In the genomic region with DNA sequence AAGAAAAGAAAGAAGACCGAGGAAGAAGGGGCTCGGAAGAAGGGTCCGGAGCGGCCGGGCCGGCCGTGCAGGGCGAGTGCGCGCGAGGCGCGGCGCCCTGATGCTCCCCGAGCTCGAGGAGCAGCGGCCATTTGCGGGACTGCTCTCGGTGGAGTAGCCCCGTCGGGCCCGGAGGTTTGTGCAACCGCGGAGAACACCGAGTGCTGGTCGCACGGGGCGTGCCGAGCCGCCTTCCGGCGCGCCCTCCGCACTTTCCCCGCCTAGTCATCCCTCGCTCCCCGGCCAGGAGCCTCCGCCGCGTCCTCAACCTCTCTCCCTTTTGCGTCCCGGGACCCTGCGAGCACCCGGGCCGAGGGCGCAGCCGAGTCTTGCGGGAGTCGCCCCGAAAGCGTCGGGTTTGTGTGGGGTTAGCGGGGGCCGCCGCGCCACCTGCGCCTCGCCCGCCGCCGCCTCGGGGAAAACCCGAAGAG, we compare ENCODE assay signal across 11 cellular contexts.
DNase-seq lines count a peak whose midpoint lies in the region; ATAC-seq and TF ChIP-seq lines count a peak whose summit lies in the region.
"Had no signal": no experiment of that assay in that cellular context is flagged by ENCODE, and none has a peak within 500 bp of the region (broad histone marks: within the 10 kb centered on the region; RNA-seq: fewer than 3 reads in every experiment).

No MANE protein-coding gene starts in this region.

- no peaks in the 10 kb centered on the region for H3K36me3 ChIP-seq in stomach

- DNase-seq in activated CD8-positive, alpha-beta memory T cell treated with anti-CD3 and anti-CD28 coated beads, Interleukin-2, amount 50 U/mL, for 48 hours: peak; percentile 55
- no peak for DNase-seq in activated CD8-positive, alpha-beta memory T cell treated with anti-CD3 and anti-CD28 coated beads for 24 hours
- DNase-seq in left colon (no peak), stomach (no peak), nucleus accumbens (lab: John Stamatoyannopoulos, UW) (no peak)
- DNase-seq: NCI-H2081 had no signal

- H3K27me3 ChIP-seq in stomach: peaks cover 0 to 24% (median 17%) of the 10 kb centered on the region in 3 donors

- H3K4me3 Mint-ChIP-seq in activated naive CD4-positive, alpha-beta T cell treated with anti-CD3 and anti-CD28 coated beads, Interleukin-2, amount 50 U/mL, for 24 hours: peak overlapping the region; percentile 74

- H3K9me3 Mint-ChIP-seq in activated naive CD4-positive, alpha-beta T cell treated with anti-CD3 and anti-CD28 coated beads, Interleukin-2, amount 50 U/mL, for 24 hours: peaks cover 13% of the 10 kb centered on the region

- ATAC-seq in left colon: peak; percentile 83
- no peak for ATAC-seq in HG03469 (IDR thresholded peaks at IDR 0.05; ENCODE audit: unreplicated experiment)
- ATAC-seq in SK-N-SH treated with all-trans-retinoic acid at 6 μM for 48 hours: no peak

- peaks cover 8% of the 10 kb centered on the region for H3K4me1 Mint-ChIP-seq in activated naive CD4-positive, alpha-beta T cell treated with anti-CD3 and anti-CD28 coated beads, Interleukin-2, amount 50 U/mL, for 24 hours

- peak overlapping the region; percentile 31 to 49 (median 40) for H3K4me3 ChIP-seq in stomach
- H3K4me3 ChIP-seq: SK-N-MC had no signal

- intact Hi-C loops in left colon (cut with DNase I, micrococcal nuclease): no loop called here
- intact Hi-C loops in stomach (cut with DNase I; ENCODE audit: low total_unique reads): no loop called here

- H3K9me3 ChIP-seq in stomach: peaks cover 0 to 34% (median 8%) of the 10 kb centered on the region in 4 donors
- H3K9me3 ChIP-seq: gastroesophageal sphincter had no signal

- H3K36me3 Mint-ChIP-seq in activated naive CD4-positive, alpha-beta T cell treated with anti-CD3 and anti-CD28 coated beads, Interleukin-2, amount 50 U/mL, for 24 hours: peaks cover 11% of the 10 kb centered on the region

- H3K4me1 ChIP-seq in stomach: no peaks in the 10 kb centered on the region
- H3K4me1 ChIP-seq: gastroesophageal sphincter had no signal

- no peak for TF ChIP-seq EP300 in stomach (IDR thresholded peaks at IDR 0.05)

- no peak overlapping the region for H3K27ac Mint-ChIP-seq in activated naive CD4-positive, alpha-beta T cell treated with anti-CD3 and anti-CD28 coated beads, Interleukin-2, amount 50 U/mL, for 24 hours

- WGBS in stomach, 5 donors: 0 to 38% (median 8%) methylated on average over 1 to 58 of the region's 63 CpGs

- no peak for TF ChIP-seq CTCF in stomach (IDR thresholded peaks at IDR 0.05)

- no peak for TF ChIP-seq POLR2A in stomach (IDR thresholded peaks at IDR 0.05)

- no peak overlapping the region for H3K27ac ChIP-seq in stomach
- H3K27ac ChIP-seq: gastroesophageal sphincter, SK-N-MC had no signal

- H3K27me3 Mint-ChIP-seq in activated naive CD4-positive, alpha-beta T cell treated with anti-CD3 and anti-CD28 coated beads, Interleukin-2, amount 50 U/mL, for 24 hours: peaks cover 25% of the 10 kb centered on the region

TF ChIP-seq in SK-N-SH treated with all-trans-retinoic acid at 6 μM for 48 hours, 23 proteins besides CTCF, POLR2A, EP300 and RAD21:
- TF ChIP-seq BACH2 (CRISPR knock-in tag; IDR thresholded peaks at IDR 0.05; ENCODE audit: borderline replicate concordance): no peak
- TF ChIP-seq POU6F1 (CRISPR knock-in tag; IDR thresholded peaks at IDR 0.05; ENCODE audit: borderline replicate concordance, low read depth): no peak
- no peak for TF ChIP-seq TOX (CRISPR knock-in tag; IDR thresholded peaks at IDR 0.05; ENCODE audit: borderline replicate concordance)
- no peak for TF ChIP-seq TSHZ2 (CRISPR knock-in tag; IDR thresholded peaks at IDR 0.05)
- no peak for TF ChIP-seq SNAI2 (CRISPR knock-in tag; IDR thresholded peaks at IDR 0.05)
- no peak for TF ChIP-seq ZFP30 (CRISPR knock-in tag; IDR thresholded peaks at IDR 0.05)
- TF ChIP-seq CSDC2 (CRISPR knock-in tag; IDR thresholded peaks at IDR 0.05): no peak
- TF ChIP-seq TCF4 (CRISPR knock-in tag; IDR thresholded peaks at IDR 0.05; ENCODE audit: borderline replicate concordance): no peak
- no peak for TF ChIP-seq ARNTL (CRISPR knock-in tag; IDR thresholded peaks at IDR 0.05; ENCODE audit: borderline replicate concordance, low read depth)
- TF ChIP-seq GLIS3 (CRISPR knock-in tag; IDR thresholded peaks at IDR 0.05): no peak
- TF ChIP-seq ISL1 (CRISPR knock-in tag; IDR thresholded peaks at IDR 0.05): no peak
- TF ChIP-seq OSR1 (CRISPR knock-in tag; IDR thresholded peaks at IDR 0.05): no peak
- TF ChIP-seq, protein P1, sequence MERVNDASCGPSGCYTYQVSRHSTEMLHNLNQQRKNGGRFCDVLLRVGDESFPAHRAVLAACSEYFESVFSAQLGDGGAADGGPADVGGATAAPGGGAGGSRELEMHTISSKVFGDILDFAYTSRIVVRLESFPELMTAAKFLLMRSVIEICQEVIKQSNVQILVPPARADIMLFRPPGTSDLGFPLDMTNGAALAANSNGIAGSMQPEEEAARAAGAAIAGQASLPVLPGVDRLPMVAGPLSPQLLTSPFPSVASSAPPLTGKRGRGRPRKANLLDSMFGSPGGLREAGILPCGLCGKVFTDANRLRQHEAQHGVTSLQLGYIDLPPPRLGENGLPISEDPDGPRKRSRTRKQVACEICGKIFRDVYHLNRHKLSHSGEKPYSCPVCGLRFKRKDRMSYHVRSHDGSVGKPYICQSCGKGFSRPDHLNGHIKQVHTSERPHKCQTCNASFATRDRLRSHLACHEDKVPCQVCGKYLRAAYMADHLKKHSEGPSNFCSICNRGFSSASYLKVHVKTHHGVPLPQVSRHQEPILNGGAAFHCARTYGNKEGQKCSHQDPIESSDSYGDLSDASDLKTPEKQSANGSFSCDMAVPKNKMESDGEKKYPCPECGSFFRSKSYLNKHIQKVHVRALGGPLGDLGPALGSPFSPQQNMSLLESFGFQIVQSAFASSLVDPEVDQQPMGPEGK (CRISPR knock-in tag; IDR thresholded peaks at IDR 0.05; ENCODE audit: borderline replicate concordance): no peak
- no peak for TF ChIP-seq RARB (CRISPR knock-in tag; IDR thresholded peaks at IDR 0.05)
- no peak for TF ChIP-seq PPARA (CRISPR knock-in tag; IDR thresholded peaks at IDR 0.05; ENCODE audit: borderline replicate concordance)
- TF ChIP-seq ZFP3 (CRISPR knock-in tag; IDR thresholded peaks at IDR 0.05): no peak
